1 cellular context compared by ENCODE assay signal in genomic region chr11:108592591-108593213, GRCh38.
TF ChIP-seq lines count a peak whose summit lies in the region.

No MANE protein-coding gene starts in this region.

TF ChIP-seq in K562, 482 proteins besides CTCF, POLR2A, EP300 and RAD21 (continued from another document and continues in another):
- no peak for TF ChIP-seq ZMIZ1 (IDR thresholded peaks at IDR 0.05; ENCODE audit: low read depth in 2 of 2, low read length in 2 of 2)
- peak; percentile 30 for TF ChIP-seq PRDM10 (IDR thresholded peaks at IDR 0.05; ENCODE audit: partially characterized antibody)
- TF ChIP-seq RBFOX2 (IDR thresholded peaks at IDR 0.05; ENCODE audit: low read depth, low read length), result peak; percentile 76
- peak; percentile 80 for TF ChIP-seq POLR2G (IDR thresholded peaks at IDR 0.05; ENCODE audit: low read depth, low read length)
- peak; percentile 49; the same call in 1 of the 2 replicates for TF ChIP-seq CXXC5 (CRISPR knock-in tag; IDR thresholded peaks at IDR 0.05)
- TF ChIP-seq NRF1 (conservative IDR thresholded peaks at IDR 0.05 in 1 of 2, IDR thresholded peaks at IDR 0.05 in 1 of 2), result peak; percentile 25 to 49; a peak in 2 of 4 replicates
- no peak for TF ChIP-seq AFF4 (CRISPR knock-in tag; IDR thresholded peaks at IDR 0.05)
- TF ChIP-seq, protein P1, sequence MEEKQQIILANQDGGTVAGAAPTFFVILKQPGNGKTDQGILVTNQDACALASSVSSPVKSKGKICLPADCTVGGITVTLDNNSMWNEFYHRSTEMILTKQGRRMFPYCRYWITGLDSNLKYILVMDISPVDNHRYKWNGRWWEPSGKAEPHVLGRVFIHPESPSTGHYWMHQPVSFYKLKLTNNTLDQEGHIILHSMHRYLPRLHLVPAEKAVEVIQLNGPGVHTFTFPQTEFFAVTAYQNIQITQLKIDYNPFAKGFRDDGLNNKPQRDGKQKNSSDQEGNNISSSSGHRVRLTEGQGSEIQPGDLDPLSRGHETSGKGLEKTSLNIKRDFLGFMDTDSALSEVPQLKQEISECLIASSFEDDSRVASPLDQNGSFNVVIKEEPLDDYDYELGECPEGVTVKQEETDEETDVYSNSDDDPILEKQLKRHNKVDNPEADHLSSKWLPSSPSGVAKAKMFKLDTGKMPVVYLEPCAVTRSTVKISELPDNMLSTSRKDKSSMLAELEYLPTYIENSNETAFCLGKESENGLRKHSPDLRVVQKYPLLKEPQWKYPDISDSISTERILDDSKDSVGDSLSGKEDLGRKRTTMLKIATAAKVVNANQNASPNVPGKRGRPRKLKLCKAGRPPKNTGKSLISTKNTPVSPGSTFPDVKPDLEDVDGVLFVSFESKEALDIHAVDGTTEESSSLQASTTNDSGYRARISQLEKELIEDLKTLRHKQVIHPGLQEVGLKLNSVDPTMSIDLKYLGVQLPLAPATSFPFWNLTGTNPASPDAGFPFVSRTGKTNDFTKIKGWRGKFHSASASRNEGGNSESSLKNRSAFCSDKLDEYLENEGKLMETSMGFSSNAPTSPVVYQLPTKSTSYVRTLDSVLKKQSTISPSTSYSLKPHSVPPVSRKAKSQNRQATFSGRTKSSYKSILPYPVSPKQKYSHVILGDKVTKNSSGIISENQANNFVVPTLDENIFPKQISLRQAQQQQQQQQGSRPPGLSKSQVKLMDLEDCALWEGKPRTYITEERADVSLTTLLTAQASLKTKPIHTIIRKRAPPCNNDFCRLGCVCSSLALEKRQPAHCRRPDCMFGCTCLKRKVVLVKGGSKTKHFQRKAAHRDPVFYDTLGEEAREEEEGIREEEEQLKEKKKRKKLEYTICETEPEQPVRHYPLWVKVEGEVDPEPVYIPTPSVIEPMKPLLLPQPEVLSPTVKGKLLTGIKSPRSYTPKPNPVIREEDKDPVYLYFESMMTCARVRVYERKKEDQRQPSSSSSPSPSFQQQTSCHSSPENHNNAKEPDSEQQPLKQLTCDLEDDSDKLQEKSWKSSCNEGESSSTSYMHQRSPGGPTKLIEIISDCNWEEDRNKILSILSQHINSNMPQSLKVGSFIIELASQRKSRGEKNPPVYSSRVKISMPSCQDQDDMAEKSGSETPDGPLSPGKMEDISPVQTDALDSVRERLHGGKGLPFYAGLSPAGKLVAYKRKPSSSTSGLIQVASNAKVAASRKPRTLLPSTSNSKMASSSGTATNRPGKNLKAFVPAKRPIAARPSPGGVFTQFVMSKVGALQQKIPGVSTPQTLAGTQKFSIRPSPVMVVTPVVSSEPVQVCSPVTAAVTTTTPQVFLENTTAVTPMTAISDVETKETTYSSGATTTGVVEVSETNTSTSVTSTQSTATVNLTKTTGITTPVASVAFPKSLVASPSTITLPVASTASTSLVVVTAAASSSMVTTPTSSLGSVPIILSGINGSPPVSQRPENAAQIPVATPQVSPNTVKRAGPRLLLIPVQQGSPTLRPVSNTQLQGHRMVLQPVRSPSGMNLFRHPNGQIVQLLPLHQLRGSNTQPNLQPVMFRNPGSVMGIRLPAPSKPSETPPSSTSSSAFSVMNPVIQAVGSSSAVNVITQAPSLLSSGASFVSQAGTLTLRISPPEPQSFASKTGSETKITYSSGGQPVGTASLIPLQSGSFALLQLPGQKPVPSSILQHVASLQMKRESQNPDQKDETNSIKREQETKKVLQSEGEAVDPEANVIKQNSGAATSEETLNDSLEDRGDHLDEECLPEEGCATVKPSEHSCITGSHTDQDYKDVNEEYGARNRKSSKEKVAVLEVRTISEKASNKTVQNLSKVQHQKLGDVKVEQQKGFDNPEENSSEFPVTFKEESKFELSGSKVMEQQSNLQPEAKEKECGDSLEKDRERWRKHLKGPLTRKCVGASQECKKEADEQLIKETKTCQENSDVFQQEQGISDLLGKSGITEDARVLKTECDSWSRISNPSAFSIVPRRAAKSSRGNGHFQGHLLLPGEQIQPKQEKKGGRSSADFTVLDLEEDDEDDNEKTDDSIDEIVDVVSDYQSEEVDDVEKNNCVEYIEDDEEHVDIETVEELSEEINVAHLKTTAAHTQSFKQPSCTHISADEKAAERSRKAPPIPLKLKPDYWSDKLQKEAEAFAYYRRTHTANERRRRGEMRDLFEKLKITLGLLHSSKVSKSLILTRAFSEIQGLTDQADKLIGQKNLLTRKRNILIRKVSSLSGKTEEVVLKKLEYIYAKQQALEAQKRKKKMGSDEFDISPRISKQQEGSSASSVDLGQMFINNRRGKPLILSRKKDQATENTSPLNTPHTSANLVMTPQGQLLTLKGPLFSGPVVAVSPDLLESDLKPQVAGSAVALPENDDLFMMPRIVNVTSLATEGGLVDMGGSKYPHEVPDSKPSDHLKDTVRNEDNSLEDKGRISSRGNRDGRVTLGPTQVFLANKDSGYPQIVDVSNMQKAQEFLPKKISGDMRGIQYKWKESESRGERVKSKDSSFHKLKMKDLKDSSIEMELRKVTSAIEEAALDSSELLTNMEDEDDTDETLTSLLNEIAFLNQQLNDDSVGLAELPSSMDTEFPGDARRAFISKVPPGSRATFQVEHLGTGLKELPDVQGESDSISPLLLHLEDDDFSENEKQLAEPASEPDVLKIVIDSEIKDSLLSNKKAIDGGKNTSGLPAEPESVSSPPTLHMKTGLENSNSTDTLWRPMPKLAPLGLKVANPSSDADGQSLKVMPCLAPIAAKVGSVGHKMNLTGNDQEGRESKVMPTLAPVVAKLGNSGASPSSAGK (IDR thresholded peaks at IDR 0.05), result peak; percentile 97
- no peak for TF ChIP-seq SMARCA5 (IDR thresholded peaks at IDR 0.05)
- peak; percentile 53 for TF ChIP-seq EP400 (IDR thresholded peaks at IDR 0.05)
- peak; percentile 28; the same call in 1 of the 2 replicates for TF ChIP-seq CREM (IDR thresholded peaks at IDR 0.05; ENCODE audit: low read depth)
- TF ChIP-seq HNRNPK (IDR thresholded peaks at IDR 0.05; ENCODE audit: low read depth, low read length, poor library complexity, severe bottlenecking), result no peak
- TF ChIP-seq ZNF511 (CRISPR knock-in tag; IDR thresholded peaks at IDR 0.05), result peak; percentile 87; the same call in 1 of the 2 replicates
- peak in 1 of 2 experiments; percentile 60; a peak in 2 of 4 replicates for TF ChIP-seq HDAC1 (IDR thresholded peaks at IDR 0.05)
- TF ChIP-seq ZNF12 (CRISPR knock-in tag; IDR thresholded peaks at IDR 0.05), result no peak
- TF ChIP-seq, protein P2, sequence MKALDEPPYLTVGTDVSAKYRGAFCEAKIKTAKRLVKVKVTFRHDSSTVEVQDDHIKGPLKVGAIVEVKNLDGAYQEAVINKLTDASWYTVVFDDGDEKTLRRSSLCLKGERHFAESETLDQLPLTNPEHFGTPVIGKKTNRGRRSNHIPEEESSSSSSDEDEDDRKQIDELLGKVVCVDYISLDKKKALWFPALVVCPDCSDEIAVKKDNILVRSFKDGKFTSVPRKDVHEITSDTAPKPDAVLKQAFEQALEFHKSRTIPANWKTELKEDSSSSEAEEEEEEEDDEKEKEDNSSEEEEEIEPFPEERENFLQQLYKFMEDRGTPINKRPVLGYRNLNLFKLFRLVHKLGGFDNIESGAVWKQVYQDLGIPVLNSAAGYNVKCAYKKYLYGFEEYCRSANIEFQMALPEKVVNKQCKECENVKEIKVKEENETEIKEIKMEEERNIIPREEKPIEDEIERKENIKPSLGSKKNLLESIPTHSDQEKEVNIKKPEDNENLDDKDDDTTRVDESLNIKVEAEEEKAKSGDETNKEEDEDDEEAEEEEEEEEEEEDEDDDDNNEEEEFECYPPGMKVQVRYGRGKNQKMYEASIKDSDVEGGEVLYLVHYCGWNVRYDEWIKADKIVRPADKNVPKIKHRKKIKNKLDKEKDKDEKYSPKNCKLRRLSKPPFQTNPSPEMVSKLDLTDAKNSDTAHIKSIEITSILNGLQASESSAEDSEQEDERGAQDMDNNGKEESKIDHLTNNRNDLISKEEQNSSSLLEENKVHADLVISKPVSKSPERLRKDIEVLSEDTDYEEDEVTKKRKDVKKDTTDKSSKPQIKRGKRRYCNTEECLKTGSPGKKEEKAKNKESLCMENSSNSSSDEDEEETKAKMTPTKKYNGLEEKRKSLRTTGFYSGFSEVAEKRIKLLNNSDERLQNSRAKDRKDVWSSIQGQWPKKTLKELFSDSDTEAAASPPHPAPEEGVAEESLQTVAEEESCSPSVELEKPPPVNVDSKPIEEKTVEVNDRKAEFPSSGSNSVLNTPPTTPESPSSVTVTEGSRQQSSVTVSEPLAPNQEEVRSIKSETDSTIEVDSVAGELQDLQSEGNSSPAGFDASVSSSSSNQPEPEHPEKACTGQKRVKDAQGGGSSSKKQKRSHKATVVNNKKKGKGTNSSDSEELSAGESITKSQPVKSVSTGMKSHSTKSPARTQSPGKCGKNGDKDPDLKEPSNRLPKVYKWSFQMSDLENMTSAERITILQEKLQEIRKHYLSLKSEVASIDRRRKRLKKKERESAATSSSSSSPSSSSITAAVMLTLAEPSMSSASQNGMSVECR (CRISPR knock-in tag; IDR thresholded peaks at IDR 0.05), result peak; percentile 58; the same call in 1 of the 2 replicates
- peak in 1 of 2 experiments; percentile 30; a peak in 2 of 4 replicates for TF ChIP-seq MAZ (CRISPR knock-in tag; conservative IDR thresholded peaks at IDR 0.05 in 1 of 2, IDR thresholded peaks at IDR 0.05 in 1 of 2)
- TF ChIP-seq KDM5B (IDR thresholded peaks at IDR 0.05; ENCODE audit: insufficient replicate concordance, low read depth, low read length), result no peak
- no peak for TF ChIP-seq ZNF644 (tag; IDR thresholded peaks at IDR 0.05; ENCODE audit: low read depth)
- TF ChIP-seq RBBP5 (IDR thresholded peaks at IDR 0.05; ENCODE audit: borderline replicate concordance, insufficient read depth, low read length, poor library complexity, severe bottlenecking), result peak; percentile 57
- TF ChIP-seq SMAD4 (CRISPR knock-in tag; conservative IDR thresholded peaks at IDR 0.05), result no peak
- TF ChIP-seq TARDBP (IDR thresholded peaks at IDR 0.05), result no peak
- no peak for TF ChIP-seq RAD51 (IDR thresholded peaks at IDR 0.05; ENCODE audit: borderline replicate concordance, low read depth)
